Comparison of ENCODE assay signal across 26 cellular contexts in the genomic region with DNA sequence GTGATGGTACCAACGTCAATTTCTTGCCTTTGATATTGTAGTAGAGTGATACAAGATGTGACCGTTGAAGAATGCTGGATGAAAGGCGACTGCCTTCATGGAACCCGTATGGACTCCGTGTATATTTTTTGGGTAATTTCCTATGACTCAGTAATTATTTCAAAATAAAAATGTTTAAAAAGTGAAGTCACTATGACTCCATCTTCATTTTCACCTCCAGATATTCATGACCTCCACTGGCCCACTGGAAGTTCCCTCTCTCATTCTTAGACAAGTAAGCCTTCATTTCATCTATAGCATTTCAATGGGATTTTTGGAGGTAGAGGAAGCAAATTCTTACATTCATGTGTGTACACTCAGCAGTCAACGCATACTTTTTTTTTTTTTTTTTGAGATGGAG.
"Had no signal": no experiment of that assay in that cellular context is flagged by ENCODE, and none has a peak within 500 bp of the region (broad histone marks: within the 10 kb centered on the region; RNA-seq: fewer than 3 reads in every experiment).

No MANE protein-coding gene starts in this region.

- H3K4me1 ChIP-seq: left ventricle myocardium inferior, right atrium auricular region, right lobe of liver, tibial nerve, upper lobe of left lung, vagina had no signal

- H3K4me1 Mint-ChIP-seq: immature natural killer cell; memory B cell; naive thymus-derived CD4-positive, alpha-beta T cell; stimulated activated memory B cell treated with anti-CD40 and anti-IgM and Interleukin-4, amounts not matched to agents 10 μg/mL and 1 μg/mL and 100 μg/mL, for 72 hours; stimulated activated naive CD8-positive, alpha-beta T cell treated with anti-CD3 and anti-CD28 coated beads, Interleukin-15, amount 100 ng/mL, for 72 hours had no signal

- ATAC-seq: mucosa of descending colon; naive thymus-derived CD4-positive, alpha-beta T cell; natural killer cell treated with Interleukin-12 subunit alpha and Interleukin-12 subunit beta and Interleukin-15 and Interleukin-18, amount 100 ng/mL, for 72 hours; right lobe of liver; stimulated activated memory B cell treated with anti-CD40 and anti-IgM and Interleukin-4, amounts not matched to agents 10 μg/mL and 1 μg/mL and 100 μg/mL, for 72 hours; stimulated activated naive CD8-positive, alpha-beta T cell treated with anti-CD3 and anti-CD28 coated beads, Interleukin-15, amount 100 ng/mL, for 72 hours had no signal

- H3K4me3 Mint-ChIP-seq: immature natural killer cell; memory B cell; naive thymus-derived CD4-positive, alpha-beta T cell; natural killer cell treated with Interleukin-12 subunit alpha and Interleukin-12 subunit beta and Interleukin-15 and Interleukin-18, amount 100 ng/mL, for 72 hours; stimulated activated memory B cell treated with anti-CD40 and anti-IgM and Interleukin-4, amounts not matched to agents 10 μg/mL and 1 μg/mL and 100 μg/mL, for 72 hours; stimulated activated naive CD8-positive, alpha-beta T cell treated with anti-CD3 and anti-CD28 coated beads, Interleukin-15, amount 100 ng/mL, for 72 hours had no signal

- DNase-seq: hypothalamus; immature natural killer cell; islet precursor cell; left ventricle myocardium inferior; midbrain; mucosa of descending colon; naive thymus-derived CD4-positive, alpha-beta T cell; ovary; right lobe of liver; stimulated activated CD4-positive, alpha-beta T cell treated with anti-CD3 and anti-CD28 coated beads, Interleukin-1b, Interleukin-23, amount 100 ng/mL, for 48 hours; stimulated activated CD4-positive, alpha-beta T cell treated with anti-CD3 and anti-CD28 coated beads, Interleukin-2, amount 100 ng/mL, for 48 hours; stimulated activated CD4-positive, alpha-beta T cell treated with anti-CD3 and anti-CD28 coated beads, Interleukin-4, amount 100 ng/mL, for 4 hours; stimulated activated CD8-positive, alpha-beta memory T cell treated with anti-CD3 and anti-CD28 coated beads, Interleukin-4, amount 100 ng/mL, for 48 hours; stimulated activated naive CD4-positive, alpha-beta T cell treated with Interleukin-2 at 50 U/mL for 16 hours; stimulated activated naive CD8-positive, alpha-beta T cell treated with anti-CD3 and anti-CD28 coated beads, Interleukin-15, amount 100 ng/mL, for 72 hours; substantia nigra; upper lobe of left lung had no signal

- H3K36me3 ChIP-seq: left ventricle myocardium inferior, ovary, right atrium auricular region, right lobe of liver, tibial nerve, upper lobe of left lung, vagina had no signal

- H3K27me3 ChIP-seq: ovary, right atrium auricular region, right lobe of liver, tibial nerve, upper lobe of left lung, vagina had no signal

- H3K9me3 ChIP-seq: mucosa of descending colon, ovary, right atrium auricular region, right lobe of liver, tibial nerve, upper lobe of left lung, vagina had no signal

- H3K36me3 Mint-ChIP-seq: immature natural killer cell; memory B cell; natural killer cell treated with Interleukin-12 subunit alpha and Interleukin-12 subunit beta and Interleukin-15 and Interleukin-18, amount 100 ng/mL, for 72 hours; stimulated activated memory B cell treated with anti-CD40 and anti-IgM and Interleukin-4, amounts not matched to agents 10 μg/mL and 1 μg/mL and 100 μg/mL, for 72 hours had no signal

- H3K9me3 Mint-ChIP-seq: immature natural killer cell; natural killer cell treated with Interleukin-12 subunit alpha and Interleukin-12 subunit beta and Interleukin-15 and Interleukin-18, amount 100 ng/mL, for 72 hours; stimulated activated memory B cell treated with anti-CD40 and anti-IgM and Interleukin-4, amounts not matched to agents 10 μg/mL and 1 μg/mL and 100 μg/mL, for 72 hours had no signal

- H3K27ac Mint-ChIP-seq: immature natural killer cell; memory B cell; naive thymus-derived CD4-positive, alpha-beta T cell; natural killer cell treated with Interleukin-12 subunit alpha and Interleukin-12 subunit beta and Interleukin-15 and Interleukin-18, amount 100 ng/mL, for 72 hours; progenitor cell of endocrine pancreas; stimulated activated memory B cell treated with anti-CD40 and anti-IgM and Interleukin-4, amounts not matched to agents 10 μg/mL and 1 μg/mL and 100 μg/mL, for 72 hours; stimulated activated naive CD8-positive, alpha-beta T cell treated with anti-CD3 and anti-CD28 coated beads, Interleukin-15, amount 100 ng/mL, for 72 hours had no signal

- H3K27me3 Mint-ChIP-seq: progenitor cell of endocrine pancreas; stimulated activated memory B cell treated with anti-CD40 and anti-IgM and Interleukin-4, amounts not matched to agents 10 μg/mL and 1 μg/mL and 100 μg/mL, for 72 hours had no signal

- H3K27ac ChIP-seq: left ventricle myocardium inferior, ovary, right atrium auricular region, right lobe of liver, tibial nerve, upper lobe of left lung, vagina had no signal

- H3K4me3 ChIP-seq: left ventricle myocardium inferior, lung, mucosa of descending colon, ovary, right atrium auricular region, right lobe of liver, smooth muscle cell, tibial nerve, upper lobe of left lung, vagina had no signal
